In genomic region chr13:108322206-108322824, GRCh38 we compare ENCODE assay signal across 8 cellular contexts. TPM values are rescaled to one million over a fixed set of nuclear protein-coding genes. Genes with fewer than 3 reads are reported as not detected.
DNase-seq lines count a peak whose midpoint lies in the region; ATAC-seq and TF ChIP-seq lines count a peak whose summit lies in the region.

No MANE protein-coding gene starts in this region.

- TF ChIP-seq CTCF in HL-60 (IDR thresholded peaks at IDR 0.05; ENCODE audit: insufficient read depth, low read length) (peak; percentile 35), Peyer's patch (IDR thresholded peaks at IDR 0.05) (peak; percentile 26 to 79 (median 72))

- H3K9ac ChIP-seq in endocrine pancreas (ENCODE audit: control insufficient read depth, insufficient read depth, low read length) = no peak overlapping the region

- H3K27ac ChIP-seq in HL-60 (replicated peaks) = peak overlapping the region; percentile 55
- H3K27ac ChIP-seq in Peyer's patch = no peak overlapping the region

- H3K9me3 ChIP-seq in Peyer's patch (no peaks in the 10 kb centered on the region), endocrine pancreas (ENCODE audit: control insufficient read depth, low read length) (no peaks in the 10 kb centered on the region)

- H3K27me3 ChIP-seq in HL-60 (ENCODE audit: insufficient read depth, poor library complexity, severe bottlenecking) (no peaks in the 10 kb centered on the region), Peyer's patch (no peaks in the 10 kb centered on the region), endocrine pancreas (ENCODE audit: control insufficient read depth, insufficient read depth, low read length) (no peaks in the 10 kb centered on the region)

- DNase-seq in NCI-H2227 (lab: John Stamatoyannopoulos, UW; ENCODE audit: unreplicated experiment) = peak; percentile 6
- no peak for DNase-seq in NCI-H2227 treated with DMSO at 0.1 percent for 48 hours (lab: John Stamatoyannopoulos, UW)
- DNase-seq in HL-60 (ENCODE audit: low read depth in 1 of 2, low spot score in 1 of 2) = peak; percentile 28 to 49
- DNase-seq in Peyer's patch = no peak
- DNase-seq in midbrain (lab: John Stamatoyannopoulos, UW) = peak; percentile 33
- DNase-seq in GOT3 (lab: John Stamatoyannopoulos, UW) = no peak

- H3K36me3 ChIP-seq in Peyer's patch (no peaks in the 10 kb centered on the region), endocrine pancreas (ENCODE audit: control insufficient read depth, insufficient read depth, low read length) (no peaks in the 10 kb centered on the region)

- H3K4me1 ChIP-seq in Peyer's patch (no peaks in the 10 kb centered on the region), endocrine pancreas (ENCODE audit: control insufficient read depth, insufficient read depth, low read length) (no peaks in the 10 kb centered on the region)

- no peak for TF ChIP-seq POLR2A in Peyer's patch (IDR thresholded peaks at IDR 0.05)

- peak; percentile 76 for ATAC-seq in GM21529 (IDR thresholded peaks at IDR 0.05; ENCODE audit: unreplicated experiment)

- H3K4me3 ChIP-seq in HL-60 (replicated peaks; ENCODE audit: insufficient read depth, low read length) (no peak overlapping the region), Peyer's patch (no peak overlapping the region), endocrine pancreas (ENCODE audit: control insufficient read depth, insufficient read depth, low read length) (peak overlapping the region; percentile 44)

RNA-seq across cellular contexts. Expression of gene TNFSF13B, which starts 52.8 kb away (rescaled TPM):
- 10 to 100 TPM in 3 of 4 donors, 1 to 10 TPM in 1; 7.9 to 32.2 (median 12.0) TPM for total RNA-seq in Peyer's patch

Comparison
In these comparisons a context has a peak if more than half of its experiments do, and no peak if none do; other contexts are left out.
1. DNase-seq: peak in NCI-H2227 (single experiment), HL-60 (2 of 2) and midbrain (single experiment); none in NCI-H2227 treated with DMSO at 0.1 percent for 48 hours (single experiment), Peyer's patch (0 of 3) and GOT3 (single experiment).